In genomic region chr3:12866836-12867235, GRCh38 we compare ENCODE assay signal across 11 cellular contexts.
"Had no signal": no experiment of that assay in that cellular context is flagged by ENCODE, and none has a peak within 500 bp of the region (broad histone marks: within the 10 kb centered on the region; RNA-seq: fewer than 3 reads in every experiment).

No MANE protein-coding gene starts in this region.

- H3K4me2 ChIP-seq: GM23338 had no signal

- DNase-seq: GM23248, GOT3, H7, H9, HCEC 1CT, HFFc6 had no signal

- H3K9ac ChIP-seq: GM23248 had no signal

- H3K36me3 ChIP-seq: HAP-1 had no signal

- H3K4me3 ChIP-seq: GM23248, GM23338, HAP-1 had no signal

- H3K4me3 Mint-ChIP-seq: GM23338, H9, HFFc6 had no signal

- ATAC-seq: GM23338, HCT116 had no signal

- H3K27ac ChIP-seq: GM23248 had no signal

- FAIRE-seq: H1, H54 had no signal

- H2AFZ ChIP-seq: GM23248, GM23338 had no signal

- H3K4me1 ChIP-seq: HAP-1 had no signal

- H3K27ac Mint-ChIP-seq: GM23338, H9, HFFc6 had no signal
